ENCODE assay signal across 1 cellular context in the genomic region with DNA sequence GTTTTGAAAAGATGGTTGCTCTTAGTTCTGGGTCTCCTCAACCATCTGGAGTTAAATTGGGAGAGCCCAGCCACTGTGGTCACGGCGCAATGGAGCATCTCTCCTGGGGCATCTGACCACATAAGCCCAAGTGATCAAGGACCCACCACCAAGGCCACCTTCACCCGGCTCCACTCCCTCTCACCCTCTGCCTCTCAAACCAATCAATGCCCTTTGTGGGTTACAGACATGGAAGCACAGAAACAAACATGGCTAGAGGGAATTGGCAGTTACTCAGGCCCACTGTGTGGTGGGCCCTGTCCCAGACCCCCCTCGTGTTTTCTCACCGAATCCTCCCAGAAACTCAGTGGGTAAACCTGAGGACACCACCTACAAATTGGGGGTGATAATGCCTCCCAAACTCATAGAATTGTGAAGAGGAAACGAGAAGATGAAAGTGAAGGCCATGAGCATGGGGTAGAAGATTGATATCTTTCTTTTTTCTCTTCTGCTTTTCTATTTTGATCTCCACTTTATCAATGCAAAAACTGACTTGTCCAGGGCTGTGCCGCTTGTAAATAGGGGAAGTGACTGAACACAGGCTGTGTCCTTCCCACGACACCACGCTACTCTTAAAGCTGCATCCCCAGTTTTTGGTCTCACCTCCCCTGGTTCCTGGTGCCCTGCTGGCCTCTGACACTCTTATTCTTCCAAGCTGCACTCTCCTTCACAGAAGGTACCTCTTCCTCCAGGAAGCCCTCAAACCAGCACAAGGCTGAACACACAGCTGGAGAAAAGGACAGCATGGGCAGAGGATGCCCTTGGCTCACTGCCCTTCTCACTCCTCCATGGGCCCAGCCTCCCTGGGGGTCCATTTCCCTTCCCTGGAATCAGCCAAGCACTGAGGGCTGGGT.
TF ChIP-seq lines count a peak whose summit lies in the region.

No MANE protein-coding gene starts in this region.

TF ChIP-seq in GM12878, 131 proteins besides CTCF, POLR2A, EP300 and RAD21 (continued from another document):
- no peak for TF ChIP-seq CHD1 (IDR thresholded peaks at IDR 0.05; ENCODE audit: low read depth, low read length)
- TF ChIP-seq JUNB (IDR thresholded peaks at IDR 0.05) = 0 out of 2 replicates have a peak, but pooled peaks have one; percentile 6
- TF ChIP-seq BACH1 (IDR thresholded peaks at IDR 0.05; ENCODE audit: borderline replicate concordance) = no peak
- no peak for TF ChIP-seq NR2F1 (conservative IDR thresholded peaks at IDR 0.05)
- peak; percentile 61 for TF ChIP-seq IKZF1 (conservative IDR thresholded peaks at IDR 0.05)
- TF ChIP-seq TCF3 (IDR thresholded peaks at IDR 0.05; ENCODE audit: borderline replicate concordance, insufficient read depth, low read depth, low read length) = no peak
- peak; percentile 63; the same call in 1 of the 2 replicates for TF ChIP-seq FOXM1 (IDR thresholded peaks at IDR 0.05; ENCODE audit: low read depth, low read length)
- peak; percentile 53; the same call in 1 of the 2 replicates for TF ChIP-seq TBL1XR1 (IDR thresholded peaks at IDR 0.05; ENCODE audit: low read depth, low read length)
- TF ChIP-seq, protein P1, sequence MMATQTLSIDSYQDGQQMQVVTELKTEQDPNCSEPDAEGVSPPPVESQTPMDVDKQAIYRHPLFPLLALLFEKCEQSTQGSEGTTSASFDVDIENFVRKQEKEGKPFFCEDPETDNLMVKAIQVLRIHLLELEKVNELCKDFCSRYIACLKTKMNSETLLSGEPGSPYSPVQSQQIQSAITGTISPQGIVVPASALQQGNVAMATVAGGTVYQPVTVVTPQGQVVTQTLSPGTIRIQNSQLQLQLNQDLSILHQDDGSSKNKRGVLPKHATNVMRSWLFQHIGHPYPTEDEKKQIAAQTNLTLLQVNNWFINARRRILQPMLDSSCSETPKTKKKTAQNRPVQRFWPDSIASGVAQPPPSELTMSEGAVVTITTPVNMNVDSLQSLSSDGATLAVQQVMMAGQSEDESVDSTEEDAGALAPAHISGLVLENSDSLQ (IDR thresholded peaks at IDR 0.05) = peak; percentile 45; the same call in 1 of the 2 replicates
- TF ChIP-seq SMARCA5 (IDR thresholded peaks at IDR 0.05) = peak; percentile 35; the same call in 1 of the 2 replicates
- TF ChIP-seq TCF12 (IDR thresholded peaks at IDR 0.05; ENCODE audit: low read depth, low read length) = 0 out of 2 replicates have a peak, but pooled peaks have one; percentile 46
- TF ChIP-seq, protein P2, sequence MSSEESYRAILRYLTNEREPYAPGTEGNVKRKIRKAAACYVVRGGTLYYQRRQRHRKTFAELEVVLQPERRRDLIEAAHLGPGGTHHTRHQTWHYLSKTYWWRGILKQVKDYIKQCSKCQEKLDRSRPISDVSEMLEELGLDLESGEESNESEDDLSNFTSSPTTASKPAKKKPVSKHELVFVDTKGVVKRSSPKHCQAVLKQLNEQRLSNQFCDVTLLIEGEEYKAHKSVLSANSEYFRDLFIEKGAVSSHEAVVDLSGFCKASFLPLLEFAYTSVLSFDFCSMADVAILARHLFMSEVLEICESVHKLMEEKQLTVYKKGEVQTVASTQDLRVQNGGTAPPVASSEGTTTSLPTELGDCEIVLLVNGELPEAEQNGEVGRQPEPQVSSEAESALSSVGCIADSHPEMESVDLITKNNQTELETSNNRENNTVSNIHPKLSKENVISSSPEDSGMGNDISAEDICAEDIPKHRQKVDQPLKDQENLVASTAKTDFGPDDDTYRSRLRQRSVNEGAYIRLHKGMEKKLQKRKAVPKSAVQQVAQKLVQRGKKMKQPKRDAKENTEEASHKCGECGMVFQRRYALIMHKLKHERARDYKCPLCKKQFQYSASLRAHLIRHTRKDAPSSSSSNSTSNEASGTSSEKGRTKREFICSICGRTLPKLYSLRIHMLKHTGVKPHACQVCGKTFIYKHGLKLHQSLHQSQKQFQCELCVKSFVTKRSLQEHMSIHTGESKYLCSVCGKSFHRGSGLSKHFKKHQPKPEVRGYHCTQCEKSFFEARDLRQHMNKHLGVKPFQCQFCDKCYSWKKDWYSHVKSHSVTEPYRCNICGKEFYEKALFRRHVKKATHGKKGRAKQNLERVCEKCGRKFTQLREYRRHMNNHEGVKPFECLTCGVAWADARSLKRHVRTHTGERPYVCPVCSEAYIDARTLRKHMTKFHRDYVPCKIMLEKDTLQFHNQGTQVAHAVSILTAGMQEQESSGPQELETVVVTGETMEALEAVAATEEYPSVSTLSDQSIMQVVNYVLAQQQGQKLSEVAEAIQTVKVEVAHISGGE (CRISPR knock-in tag; IDR thresholded peaks at IDR 0.05) = no peak
- peak; percentile 53; the same call in 1 of the 2 replicates for TF ChIP-seq NBN (IDR thresholded peaks at IDR 0.05)
- no peak for TF ChIP-seq TAF1 (IDR thresholded peaks at IDR 0.05; ENCODE audit: borderline replicate concordance, low read depth, low read length)
- peak; percentile 84 for TF ChIP-seq MTA2 (IDR thresholded peaks at IDR 0.05; ENCODE audit: low read depth)
- peak; percentile 26; the same call in 1 of the 2 replicates for TF ChIP-seq FOXK2 (IDR thresholded peaks at IDR 0.05)
- TF ChIP-seq NFIC (IDR thresholded peaks at IDR 0.05; ENCODE audit: low read depth, low read length) = peak; percentile 67
- TF ChIP-seq RFX5 (IDR thresholded peaks at IDR 0.05; ENCODE audit: low read depth, low read length) = no peak
